Comparison of ENCODE assay signal across 1 cellular context in genomic region chr17:49677134-49677932, GRCh38.
TF ChIP-seq lines count a peak whose summit lies in the region.

No MANE protein-coding gene starts in this region.

TF ChIP-seq in HepG2, 621 proteins besides CTCF, POLR2A, EP300 and RAD21 (continued from another document and continues in another):
- TF ChIP-seq ZNF441 (CRISPR knock-in tag; IDR thresholded peaks at IDR 0.05; ENCODE audit: borderline replicate concordance) (peak; percentile 21; the same call in 1 of the 2 replicates), BHLHE40 (IDR thresholded peaks at IDR 0.05; ENCODE audit: low read length) (0 out of 2 replicates have a peak, but pooled peaks have one; percentile 13), SOX13 (IDR thresholded peaks at IDR 0.05) (peak; percentile 46; the same call in 1 of the 2 replicates), SOX13 (CRISPR knock-in tag; conservative IDR thresholded peaks at IDR 0.05 in 1 of 2, IDR thresholded peaks at IDR 0.05 in 1 of 2) (no peak), HMGXB4 (CRISPR knock-in tag; IDR thresholded peaks at IDR 0.05; ENCODE audit: borderline replicate concordance in 1 of 2, low read depth in 1 of 2) (peak in 1 of 2 experiments; percentile 56; a peak in 2 of 4 replicates), HDAC2 (CRISPR knock-in tag; IDR thresholded peaks at IDR 0.05) (peak; percentile 60; the same call in 1 of the 2 replicates), ZNF263 (CRISPR knock-in tag; IDR thresholded peaks at IDR 0.05) (peak; percentile 15; the same call in 1 of the 2 replicates), CCAR2 (optimal IDR thresholded peaks at IDR 0.05; ENCODE audit: low read depth, low read length) (no peak), DBP (CRISPR knock-in tag; IDR thresholded peaks at IDR 0.05; ENCODE audit: not compliant biosample characterization) (no peak), SSRP1 (CRISPR knock-in tag; IDR thresholded peaks at IDR 0.05) (no peak), POLR2G (IDR thresholded peaks at IDR 0.05; ENCODE audit: low read depth, low read length) (peak; percentile 78), ZBTB26 (CRISPR knock-in tag; IDR thresholded peaks at IDR 0.05; ENCODE audit: borderline replicate concordance) (no peak), ETS1 (CRISPR knock-in tag; IDR thresholded peaks at IDR 0.05) (0 out of 2 replicates have a peak, but pooled peaks have one; percentile 33), THRA (CRISPR knock-in tag; IDR thresholded peaks at IDR 0.05; ENCODE audit: borderline replicate concordance) (peak; percentile 15; the same call in 1 of the 2 replicates), CAMTA2 (CRISPR knock-in tag; IDR thresholded peaks at IDR 0.05; ENCODE audit: borderline replicate concordance) (0 out of 2 replicates have a peak, but pooled peaks have one; percentile 8), MED13 (CRISPR knock-in tag; IDR thresholded peaks at IDR 0.05) (no peak), ZNF142 (CRISPR knock-in tag; IDR thresholded peaks at IDR 0.05) (0 out of 2 replicates have a peak, but pooled peaks have one; percentile 11), HDAC6 (IDR thresholded peaks at IDR 0.05; ENCODE audit: low read depth, low read length) (no peak), CHD2 (IDR thresholded peaks at IDR 0.05; ENCODE audit: low read depth, low read length) (no peak), ZIK1 (CRISPR knock-in tag; IDR thresholded peaks at IDR 0.05; ENCODE audit: borderline replicate concordance, low read depth) (no peak), HNF4G (IDR thresholded peaks at IDR 0.05; ENCODE audit: borderline replicate concordance, low read depth, low read length) (no peak), HNF4G (CRISPR knock-in tag; IDR thresholded peaks at IDR 0.05; ENCODE audit: borderline replicate concordance, low read depth) (peak; percentile 9; the same call in 1 of the 2 replicates), ISL2 (CRISPR knock-in tag; IDR thresholded peaks at IDR 0.05) (peak; percentile 7; the same call in 1 of the 2 replicates), ZNF646 (CRISPR knock-in tag; IDR thresholded peaks at IDR 0.05) (no peak), CHCHD3 (CRISPR knock-in tag; IDR thresholded peaks at IDR 0.05) (peak; percentile 64; the same call in 1 of the 2 replicates), ZNF235 (CRISPR knock-in tag; IDR thresholded peaks at IDR 0.05; ENCODE audit: borderline replicate concordance) (no peak), ZBTB38 (CRISPR knock-in tag; IDR thresholded peaks at IDR 0.05) (0 out of 2 replicates have a peak, but pooled peaks have one; percentile 23), LCORL (IDR thresholded peaks at IDR 0.05) (no peak), LCORL (CRISPR knock-in tag; IDR thresholded peaks at IDR 0.05) (no peak), HNRNPH1 (optimal IDR thresholded peaks at IDR 0.05; ENCODE audit: low read depth, low read length) (no peak), GATA4 (IDR thresholded peaks at IDR 0.05; ENCODE audit: borderline replicate concordance, low read depth) (0 out of 2 replicates have a peak, but pooled peaks have one; percentile 14), HNF4A (CRISPR knock-in tag; IDR thresholded peaks at IDR 0.05) (0 out of 2 replicates have a peak, but pooled peaks have one; percentile 3), PBX2 (CRISPR knock-in tag; IDR thresholded peaks at IDR 0.05) (no peak), SAP130 (CRISPR knock-in tag; IDR thresholded peaks at IDR 0.05; ENCODE audit: low read depth) (peak; percentile 68)
